7 cellular contexts compared by ENCODE assay signal in genomic region chr6:33440649-33441309, GRCh38.
"Had no signal": no experiment of that assay in that cellular context is flagged by ENCODE, and none has a peak within 500 bp of the region (broad histone marks: within the 10 kb centered on the region; RNA-seq: fewer than 3 reads in every experiment).

No MANE protein-coding gene starts in this region.

- H3K27ac ChIP-seq: left lung, thyroid gland had no signal

- H3K4me3 Mint-ChIP-seq: activated naive CD8-positive, alpha-beta T cell had no signal

- H3K4me1 ChIP-seq: thyroid gland had no signal

- DNase-seq: activated CD4-positive, alpha-beta T cell treated with anti-CD3 and anti-CD28 coated beads for 48 hours; effector CD4-positive, alpha-beta T cell; left lung; retina; thyroid gland had no signal

- H3K27me3 Mint-ChIP-seq: activated naive CD8-positive, alpha-beta T cell had no signal

- H3K27ac Mint-ChIP-seq: activated T-helper 2 cell treated with anti-CD3 and anti-CD28 coated beads, Interferon-gamma antibody, Interleukin-2, Interleukin-4, amounts not matched to agents 10 μg/mL and 5 μg/mL and 100 μg/mL, durations not matched to agents 14 hours and 24 hours and 36 hours had no signal

- H3K9me3 Mint-ChIP-seq: activated T-helper 2 cell treated with anti-CD3 and anti-CD28 coated beads, Interferon-gamma antibody, Interleukin-2, Interleukin-4, amounts not matched to agents 10 μg/mL and 5 μg/mL and 100 μg/mL, durations not matched to agents 14 hours and 24 hours and 36 hours had no signal

- ATAC-seq: left lung had no signal

- H3K9me3 ChIP-seq: left lung, thyroid gland had no signal

- H3K4me3 ChIP-seq: left lung, thyroid gland had no signal

- H3K27me3 ChIP-seq: left lung, thyroid gland had no signal
